ENCODE assay signal across 11 cellular contexts in the genomic region with DNA sequence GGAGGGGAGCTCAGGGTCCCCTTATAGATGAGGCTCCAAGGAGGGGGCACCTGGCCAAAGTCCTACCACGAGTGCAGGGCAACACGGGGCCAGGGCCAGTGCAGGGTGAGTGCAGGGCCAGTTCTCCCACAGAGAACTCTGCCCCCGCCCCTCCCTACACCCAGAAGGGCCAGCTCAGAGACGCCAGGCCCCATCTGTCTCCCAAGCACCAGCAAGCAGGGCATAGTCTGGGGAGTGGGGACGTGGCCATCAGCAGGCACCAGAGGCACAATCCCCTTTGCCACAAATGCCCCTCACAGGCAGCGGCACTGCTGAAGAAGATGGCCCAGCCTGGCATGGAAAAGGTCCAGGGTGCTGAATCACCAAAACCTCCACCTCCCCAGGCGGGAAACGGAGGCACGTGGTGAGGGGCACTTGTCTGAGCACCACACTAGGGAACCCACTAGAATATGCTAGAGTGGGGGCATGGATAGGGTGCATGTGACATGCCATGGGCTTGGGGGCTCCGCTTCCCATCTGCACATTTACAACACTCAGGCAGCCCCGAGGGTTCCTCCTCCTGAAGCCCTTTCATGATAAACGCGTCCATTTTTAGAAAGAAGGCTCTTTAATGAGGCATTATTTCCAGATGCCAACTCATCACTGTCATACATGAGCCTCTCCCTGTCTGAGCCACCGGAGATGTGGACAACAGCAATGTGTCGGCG. TPM values are rescaled to one million over a fixed set of nuclear protein-coding genes. Genes with fewer than 3 reads are reported as not detected.
"Had no signal": no experiment of that assay in that cellular context is flagged by ENCODE, and none has a peak within 500 bp of the region (broad histone marks: within the 10 kb centered on the region; RNA-seq: fewer than 3 reads in every experiment).

No MANE protein-coding gene starts in this region.

- H3K36me3 ChIP-seq: breast epithelium, transverse colon had no signal

- H3K27me3 ChIP-seq: breast epithelium, dorsolateral prefrontal cortex, transverse colon had no signal

- DNase-seq: activated CD4-positive, alpha-beta memory T cell treated with anti-CD3 and anti-CD28 coated beads for 36 hours; activated gamma-delta T cell; activated T-cell treated with anti-CD3 and anti-CD28 coated beads, Interleukin-2, amount 50 U/mL, for 4 hours; dorsolateral prefrontal cortex; glutamatergic neuron; T-helper 9 cell; transverse colon had no signal

- FAIRE-seq: endometrium had no signal

- H3K4me3 ChIP-seq: breast epithelium, dorsolateral prefrontal cortex, smooth muscle cell, transverse colon had no signal

- H3K27ac ChIP-seq: breast epithelium had no signal

- H3K9me3 ChIP-seq: breast epithelium, transverse colon had no signal

- ATAC-seq: activated T-cell treated with anti-CD3 and anti-CD28 coated beads, Interleukin-2, amount 50 U/mL, for 4 hours; stimulated activated effector memory CD8-positive, alpha-beta T cell treated with anti-CD3 and anti-CD28 coated beads, Interleukin-12 subunit alpha, Interleukin-12 subunit beta, amount 100 ng/mL, for 72 hours had no signal

RNA-seq across cellular contexts. Expression of a gene that starts 58.7 kb away (rescaled TPM):
- total RNA-seq: activated T-cell treated with anti-CD3 and anti-CD28 coated beads, Interleukin-2, amount 50 U/mL, for 4 hours had no signal
